In genomic region chr9:1362845-1363244, GRCh38 we compare ENCODE assay signal across 18 cellular contexts.
DNase-seq lines count a peak whose midpoint lies in the region; ATAC-seq and TF ChIP-seq lines count a peak whose summit lies in the region.
"Had no signal": no experiment of that assay in that cellular context is flagged by ENCODE, and none has a peak within 500 bp of the region (broad histone marks: within the 10 kb centered on the region; RNA-seq: fewer than 3 reads in every experiment).

No MANE protein-coding gene starts in this region.

- ATAC-seq in Right ventricle myocardium inferior: peak; percentile 23
- no peak for ATAC-seq in left ventricle myocardium superior
- ATAC-seq in right cardiac atrium: no peak
- ATAC-seq: A549; CD8-positive, alpha-beta T cell had no signal

- intact Hi-C loops in Right ventricle myocardium inferior (cut with DNase I): no loop called here
- intact Hi-C loops in left ventricle myocardium inferior (cut with micrococcal nuclease): no loop called here
- intact Hi-C loops in left ventricle myocardium superior (cut with micrococcal nuclease): no loop called here
- intact Hi-C loops in cardiac septum (cut with DNase I): no loop called here
- intact Hi-C loops in right cardiac atrium (cut with DNase I): no loop called here

- H3K27me3 ChIP-seq in left ventricle myocardium inferior (ENCODE audit: low read depth) (no peaks in the 10 kb centered on the region), right cardiac atrium (ENCODE audit: control insufficient read depth, insufficient read depth) (no peaks in the 10 kb centered on the region)
- H3K27me3 ChIP-seq: BLaER1 treated with 17β-estradiol and CSF1 and Interleukin-3, amounts not matched to agents 10 nM and 100 nM had no signal

- no peaks in the 10 kb centered on the region for H3K36me3 Mint-ChIP-seq in activated T-cell treated with anti-CD3 and anti-CD28 coated beads, Interleukin-2, amount 50 U/mL, for 24 hours (ENCODE audit: low read depth)
- H3K36me3 Mint-ChIP-seq: CD8-positive, alpha-beta T cell had no signal

- H3K4me1 ChIP-seq in left ventricle myocardium inferior (no peaks in the 10 kb centered on the region), right cardiac atrium (ENCODE audit: control insufficient read depth, insufficient read depth, low read length) (no peaks in the 10 kb centered on the region)
- H3K4me1 ChIP-seq: A549, Caco-2 had no signal

- no peak overlapping the region for H3K4me3 ChIP-seq in left ventricle myocardium inferior
- no peak overlapping the region for H3K4me3 ChIP-seq in right cardiac atrium (ENCODE audit: low read length)
- H3K4me3 ChIP-seq: A549; BLaER1 treated with 17β-estradiol and CSF1 and Interleukin-3, amounts not matched to agents 10 nM and 100 nM had no signal

- no peak for TF ChIP-seq CTCF in left ventricle myocardium inferior (IDR thresholded peaks at IDR 0.05; ENCODE audit: borderline replicate concordance)

- DNase-seq in Right ventricle myocardium inferior (ENCODE audit: missing footprints) (no peak), left ventricle myocardium inferior (no peak), left ventricle myocardium superior (peak; percentile 25), cardiac septum (ENCODE audit: low spot score) (no peak), right cardiac atrium (peak; percentile 15 to 63 (median 50))
- no peak for DNase-seq in activated T-cell treated with anti-CD3 and anti-CD28 coated beads, Interleukin-2, amount 50 U/mL, for 24 hours
- DNase-seq: AML-193; Caco-2; Calu3; CD4-positive, alpha-beta T cell; CD8-positive, alpha-beta T cell; DMS79 treated with DMSO at 0.1 percent for 48 hours; GF-D8 had no signal

- no peaks in the 10 kb centered on the region for H3K27me3 Mint-ChIP-seq in activated T-cell treated with anti-CD3 and anti-CD28 coated beads, Interleukin-2, amount 50 U/mL, for 24 hours
- H3K27me3 Mint-ChIP-seq: B cell; CD4-positive, alpha-beta T cell had no signal

- H3K9me3 ChIP-seq in left ventricle myocardium inferior (replicated peaks): no peaks in the 10 kb centered on the region
- H3K9me3 ChIP-seq in right cardiac atrium (ENCODE audit: control insufficient read depth, low read length): no peaks in the 10 kb centered on the region
- H3K9me3 ChIP-seq: A549; BLaER1 treated with 17β-estradiol and CSF1 and Interleukin-3, amounts not matched to agents 10 nM and 100 nM; Caco-2 had no signal

- peaks cover 4% of the 10 kb centered on the region for H3K4me1 Mint-ChIP-seq in activated T-cell treated with anti-CD3 and anti-CD28 coated beads, Interleukin-2, amount 50 U/mL, for 24 hours (ENCODE audit: low read depth)
- H3K4me1 Mint-ChIP-seq: B cell had no signal

- no peak overlapping the region for H3K4me3 Mint-ChIP-seq in activated T-cell treated with anti-CD3 and anti-CD28 coated beads, Interleukin-2, amount 50 U/mL, for 24 hours
- H3K4me3 Mint-ChIP-seq: B cell; CD4-positive, alpha-beta T cell; CD8-positive, alpha-beta T cell had no signal

- no peak overlapping the region for H3K27ac Mint-ChIP-seq in activated T-cell treated with anti-CD3 and anti-CD28 coated beads, Interleukin-2, amount 50 U/mL, for 24 hours
- H3K27ac Mint-ChIP-seq: B cell; CD4-positive, alpha-beta T cell; CD8-positive, alpha-beta T cell had no signal

- H3K9me3 Mint-ChIP-seq in activated T-cell treated with anti-CD3 and anti-CD28 coated beads, Interleukin-2, amount 50 U/mL, for 24 hours: no peaks in the 10 kb centered on the region
- H3K9me3 Mint-ChIP-seq: CD4-positive, alpha-beta T cell; CD8-positive, alpha-beta T cell had no signal

- 56% methylated on average over 6 of the region's 6 CpGs for WGBS in right cardiac atrium

- H3K36me3 ChIP-seq in left ventricle myocardium inferior: no peaks in the 10 kb centered on the region
- H3K36me3 ChIP-seq: BLaER1 treated with 17β-estradiol and CSF1 and Interleukin-3, amounts not matched to agents 10 nM and 100 nM had no signal

- no peak overlapping the region for H3K27ac ChIP-seq in left ventricle myocardium inferior (replicated peaks)
- H3K27ac ChIP-seq in right cardiac atrium (ENCODE audit: low read length): no peak overlapping the region
- H3K27ac ChIP-seq: 22Rv1; A549; BLaER1 treated with 17β-estradiol and CSF1 and Interleukin-3, amounts not matched to agents 10 nM and 100 nM; C4-2B had no signal

Comparison
In these comparisons a context has a peak if more than half of its experiments do, and no peak if none do; other contexts are left out.
1. DNase-seq: peak in left ventricle myocardium superior (single experiment) and right cardiac atrium (3 of 3); none in Right ventricle myocardium inferior (single experiment), left ventricle myocardium inferior (single experiment), cardiac septum (single experiment) and activated T-cell treated with anti-CD3 and anti-CD28 coated beads, Interleukin-2, amount 50 U/mL, for 24 hours (single experiment).